In genomic region chr11:3108183-3108721, GRCh38 we compare ENCODE assay signal across 26 cellular contexts. TPM values are rescaled to one million over a fixed set of nuclear protein-coding genes. Genes with fewer than 3 reads are reported as not detected.
A peak's percentile ranks its signal among the peaks of the same experiment; 100 is the strongest.
DNase-seq lines count a peak whose midpoint lies in the region; ATAC-seq and TF ChIP-seq lines count a peak whose summit lies in the region.
"Had no signal": no experiment of that assay in that cellular context is flagged by ENCODE, and none has a peak within 500 bp of the region (broad histone marks: within the 10 kb centered on the region; RNA-seq: fewer than 3 reads in every experiment).

No MANE protein-coding gene starts in this region.

- H3K4me3 ChIP-seq in right cardiac atrium (ENCODE audit: low read length) (no peak overlapping the region), left lung (no peak overlapping the region)
- H3K4me3 ChIP-seq: dorsolateral prefrontal cortex, MG63, psoas muscle, skin epidermis had no signal

- WGBS in right cardiac atrium, result 80% methylated on average over 11 of the region's 11 CpGs

- no peaks in the 10 kb centered on the region for H3K9me3 ChIP-seq in right cardiac atrium (ENCODE audit: control insufficient read depth, low read length)
- no peaks in the 10 kb centered on the region for H3K9me3 ChIP-seq in left lung
- H3K9me3 ChIP-seq: BE2C, MG63, psoas muscle had no signal

- no peak overlapping the region for H3K27ac ChIP-seq in right cardiac atrium (ENCODE audit: low read length)
- no peak overlapping the region for H3K27ac ChIP-seq in left lung
- H3K27ac ChIP-seq: brain microvascular endothelial cell, dorsolateral prefrontal cortex, KMS-11, psoas muscle, skin epidermis had no signal

- H3K27me3 ChIP-seq in right cardiac atrium (ENCODE audit: control insufficient read depth, insufficient read depth) (no peaks in the 10 kb centered on the region), left lung (no peaks in the 10 kb centered on the region)
- H3K27me3 ChIP-seq: BE2C, brain microvascular endothelial cell, dorsolateral prefrontal cortex, MG63 had no signal

- peak in 2 of 3 donors; percentile 14 to 50 for DNase-seq in right cardiac atrium
- no peak for DNase-seq in left ventricle myocardium superior
- peak; percentile 19 to 67 for DNase-seq in left lung
- DNase-seq in sciatic nerve (ENCODE audit: low spot score), result peak; percentile 50
- DNase-seq in GM19238 (ENCODE audit: insufficient read length, low spot score), result no peak
- no peak for DNase-seq in midbrain (lab: John Stamatoyannopoulos, UW)
- no peak for DNase-seq in NCI-H2171 treated with DMSO at 0.1 percent for 48 hours (lab: John Stamatoyannopoulos, UW)
- DNase-seq: activated CD8-positive, alpha-beta T cell treated with anti-CD3 and anti-CD28 coated beads for 36 hours; activated naive CD4-positive, alpha-beta T cell treated with anti-CD3 and anti-CD28 coated beads, Interleukin-2, amount 50 U/mL, for 16 hours; BE2C; brain microvascular endothelial cell; DMS153; foreskin melanocyte; MG63; NCI-H1105; NCI-H187 treated with DMSO at 0.1 percent for 48 hours; NCI-H524 treated with DMSO at 0.1 percent for 48 hours; OCI-M1; stimulated activated naive CD4-positive, alpha-beta T cell; T-helper 17 cell had no signal

- no peak for TF ChIP-seq CTCF in left lung (IDR thresholded peaks at IDR 0.05)

- peaks cover 0 to 53% of the 10 kb centered on the region in 2 donors for H3K36me3 ChIP-seq in left lung
- H3K36me3 ChIP-seq: BE2C, MG63 had no signal

- ATAC-seq in right cardiac atrium, result peak in 1 of 2 donors; percentile 11
- ATAC-seq in left ventricle myocardium superior, result no peak
- no peak for ATAC-seq in left lung
- no peak for ATAC-seq in sciatic nerve
- ATAC-seq: activated CD8-positive, alpha-beta T cell treated with anti-CD3 and anti-CD28 coated beads for 36 hours; activated T-helper 17 cell treated with anti-CD3 and anti-CD28 coated beads, Interleukin-2, amount 50 U/mL, for 72 hours; CD8-positive, alpha-beta T cell; psoas muscle; T-helper 17 cell had no signal

- H3K4me1 ChIP-seq in right cardiac atrium (ENCODE audit: control insufficient read depth, insufficient read depth, low read length) (no peaks in the 10 kb centered on the region), left lung (peaks cover 0 to 18% of the 10 kb centered on the region in 2 donors)
- H3K4me1 ChIP-seq: BE2C, psoas muscle had no signal

- intact Hi-C loops in right cardiac atrium (cut with DNase I), result loop anchor here in 1 of 4 donors (10.0 kb wide), 1 partner anchor 107 kb away; the partner anchor contains the start of gene MRGPRG
- intact Hi-C loops in left ventricle myocardium superior (cut with micrococcal nuclease), result loop anchor here (10.0 kb wide), 1 partner anchor 107 kb away; the partner anchor contains the start of gene MRGPRG
- intact Hi-C loops in left lung (cut with DNase I), result no loop called here
- intact Hi-C loops in sciatic nerve (cut with DNase I), result loop anchor here (10.0 kb wide), 1 partner anchor 117 kb away; no protein-coding TSS in a partner anchor

RNA-seq across cellular contexts. Expression of gene CARS1, which starts 51.0 kb away (rescaled TPM):
- total RNA-seq in right cardiac atrium (10 to 100 TPM; 14.4 to 18.8 (median 16.5) TPM), left ventricle myocardium superior (12.4 TPM), left lung (10 to 100 TPM; 39.3 to 49.9 TPM), sciatic nerve (42.3 TPM)
- polyA plus RNA-seq in right cardiac atrium, result 10.8 TPM

RNA-seq across cellular contexts. Expression of gene OSBPL5, which starts 56.9 kb away (rescaled TPM):
- total RNA-seq in right cardiac atrium, result 10 to 100 TPM; 14.1 to 19.1 (median 15.4) TPM
- polyA plus RNA-seq in right cardiac atrium, result 10.3 TPM
- 15.9 TPM for total RNA-seq in left ventricle myocardium superior
- 10 to 100 TPM; 34.5 to 39.6 TPM for total RNA-seq in left lung
- 58.3 TPM for total RNA-seq in sciatic nerve

Comparison
In these comparisons a context has a peak if more than half of its experiments do, and no peak if none do; other contexts are left out.
1. DNase-seq: peak in right cardiac atrium (2 of 3), left lung (2 of 2) and sciatic nerve (single experiment); none in left ventricle myocardium superior (single experiment), GM19238 (single experiment), midbrain (single experiment) and NCI-H2171 treated with DMSO at 0.1 percent for 48 hours (single experiment).
2. intact Hi-C loops: an anchor here in left ventricle myocardium superior (10.0 kb wide) and sciatic nerve (10.0 kb wide); none called in left lung.